Comparison of ENCODE assay signal across 8 cellular contexts in genomic region chr6:71886184-71887005, GRCh38. TPM values are rescaled to one million over a fixed set of nuclear protein-coding genes. Genes with fewer than 3 reads are reported as not detected.
DNase-seq lines count a peak whose midpoint lies in the region; ATAC-seq and TF ChIP-seq lines count a peak whose summit lies in the region.

RIMS1 (plus strand) TSS chr6:71886550; CDS start chr6:71887024, 474 bp downstream.

- no peaks in the 10 kb centered on the region for H3K9me3 ChIP-seq in mesodermal cell (ENCODE audit: control insufficient read depth, low read length)

- in situ Hi-C loops in GM13977 (cut with MboI; ENCODE audit: low pct_unique_long_range_greater_than_20kb, low sequenced_read_pairs, unreplicated experiment), result no loop called here

- ATAC-seq in HG02763 (IDR thresholded peaks at IDR 0.05; ENCODE audit: unreplicated experiment) (peak; percentile 79), GM21737 (IDR thresholded peaks at IDR 0.05; ENCODE audit: unreplicated experiment) (no peak)

- no peaks in the 10 kb centered on the region for H3K36me3 ChIP-seq in mesodermal cell (ENCODE audit: control insufficient read depth, insufficient read depth, low read length)

- DNase-seq in GM13977 (ENCODE audit: low spot score) (peak; percentile 69), NCI-H2227 (lab: John Stamatoyannopoulos, UW; ENCODE audit: unreplicated experiment) (peak; percentile 68), cerebellum (ENCODE audit: low spot score) (peak; percentile 74), MV-4-11 (lab: John Stamatoyannopoulos, UW) (no peak)

- TF ChIP-seq CTCF in 22Rv1 (IDR thresholded peaks at IDR 0.05) (peak; percentile 72), GM13977 (IDR thresholded peaks at IDR 0.05; ENCODE audit: extremely low read depth, insufficient read depth, missing control alignments) (peak; percentile 30)

- peak within 1 kb of the TSS; percentile 46 for H3K4me3 ChIP-seq in mesodermal cell (ENCODE audit: extremely low read depth, insufficient read depth, low read length, poor library complexity, severe bottlenecking)

- WGBS in mesodermal cell (ENCODE audit: insufficient coverage in 2 of 2), 2 experiments, result 5 to 6% methylated on average over 28 to 30 of the region's 70 CpGs

- H3K4me1 ChIP-seq in mesodermal cell (ENCODE audit: control insufficient read depth, insufficient read depth, low read length, poor library complexity, severe bottlenecking), result no peaks in the 10 kb centered on the region

- H3K27ac ChIP-seq in 22Rv1 (no peak within 1 kb of the TSS), mesodermal cell (ENCODE audit: low read depth, low read length, severe bottlenecking) (no peak within 1 kb of the TSS)

RNA-seq across cellular contexts. Expression of gene RIMS1, which starts in this region (rescaled TPM):
- total RNA-seq in cerebellum, result 247 TPM
- polyA plus RNA-seq in mesodermal cell (2013, experiment 1 of 2), result 0.59 TPM
- 1.1 TPM for polyA plus RNA-seq in mesodermal cell (2013, experiment 2 of 2)
